Comparison of ENCODE assay signal across 1 cellular context in the genomic region with DNA sequence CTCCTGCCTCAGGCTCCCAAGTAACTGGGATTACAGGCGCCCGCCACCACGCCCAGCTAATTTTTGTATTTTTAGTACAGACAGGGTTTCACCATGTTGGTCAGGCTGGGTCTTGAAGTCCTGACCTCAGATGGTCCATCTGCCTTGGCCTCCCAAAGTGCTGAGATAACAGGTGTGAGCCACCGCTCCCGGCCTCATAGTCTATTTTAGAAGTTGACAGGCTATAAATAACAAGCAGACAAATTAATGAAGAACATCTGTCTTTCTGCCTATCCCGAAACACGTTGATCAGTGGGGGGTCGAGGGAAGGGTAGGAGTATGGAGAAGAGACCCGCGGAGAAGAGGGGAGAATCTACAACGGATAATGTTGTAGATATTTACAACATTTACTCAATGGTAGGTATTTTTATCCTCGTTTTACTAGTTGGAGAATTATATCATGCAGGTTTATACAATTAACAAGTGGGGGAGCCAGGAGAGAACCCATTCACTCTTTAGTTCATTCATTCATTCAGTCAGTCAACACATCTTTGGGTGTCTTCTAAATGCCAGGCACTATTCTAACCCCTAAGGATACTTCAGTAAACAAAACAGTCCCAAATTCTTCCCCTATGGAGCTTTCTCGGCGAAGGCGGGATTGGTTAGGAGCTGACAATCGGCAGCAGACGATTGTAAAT.
TF ChIP-seq lines count a peak whose summit lies in the region.

No MANE protein-coding gene starts in this region.

TF ChIP-seq in HepG2, 621 proteins besides CTCF, POLR2A, EP300 and RAD21:
- TF ChIP-seq, protein P1, sequence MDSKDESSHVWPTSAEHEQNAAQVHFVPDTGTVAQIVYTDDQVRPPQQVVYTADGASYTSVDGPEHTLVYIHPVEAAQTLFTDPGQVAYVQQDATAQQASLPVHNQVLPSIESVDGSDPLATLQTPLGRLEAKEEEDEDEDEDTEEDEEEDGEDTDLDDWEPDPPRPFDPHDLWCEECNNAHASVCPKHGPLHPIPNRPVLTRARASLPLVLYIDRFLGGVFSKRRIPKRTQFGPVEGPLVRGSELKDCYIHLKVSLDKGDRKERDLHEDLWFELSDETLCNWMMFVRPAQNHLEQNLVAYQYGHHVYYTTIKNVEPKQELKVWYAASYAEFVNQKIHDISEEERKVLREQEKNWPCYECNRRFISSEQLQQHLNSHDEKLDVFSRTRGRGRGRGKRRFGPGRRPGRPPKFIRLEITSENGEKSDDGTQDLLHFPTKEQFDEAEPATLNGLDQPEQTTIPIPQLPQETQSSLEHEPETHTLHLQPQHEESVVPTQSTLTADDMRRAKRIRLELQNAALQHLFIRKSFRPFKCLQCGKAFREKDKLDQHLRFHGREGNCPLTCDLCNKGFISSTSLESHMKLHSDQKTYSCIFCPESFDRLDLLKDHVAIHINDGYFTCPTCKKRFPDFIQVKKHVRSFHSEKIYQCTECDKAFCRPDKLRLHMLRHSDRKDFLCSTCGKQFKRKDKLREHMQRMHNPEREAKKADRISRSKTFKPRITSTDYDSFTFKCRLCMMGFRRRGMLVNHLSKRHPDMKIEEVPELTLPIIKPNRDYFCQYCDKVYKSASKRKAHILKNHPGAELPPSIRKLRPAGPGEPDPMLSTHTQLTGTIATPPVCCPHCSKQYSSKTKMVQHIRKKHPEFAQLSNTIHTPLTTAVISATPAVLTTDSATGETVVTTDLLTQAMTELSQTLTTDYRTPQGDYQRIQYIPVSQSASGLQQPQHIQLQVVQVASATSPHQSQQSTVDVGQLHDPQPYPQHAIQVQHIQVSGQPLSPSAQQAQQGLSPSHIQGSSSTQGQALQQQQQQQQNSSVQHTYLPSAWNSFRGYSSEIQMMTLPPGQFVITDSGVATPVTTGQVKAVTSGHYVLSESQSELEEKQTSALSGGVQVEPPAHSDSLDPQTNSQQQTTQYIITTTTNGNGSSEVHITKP (CRISPR knock-in tag; IDR thresholded peaks at IDR 0.05; ENCODE audit: low read depth), result no peak
- 0 out of 2 replicates have a peak, but pooled peaks have one; percentile 20 for TF ChIP-seq ZNF383 (CRISPR knock-in tag; IDR thresholded peaks at IDR 0.05; ENCODE audit: borderline replicate concordance)
- peak; percentile 29; the same call in 1 of the 2 replicates for TF ChIP-seq ZNF460 (CRISPR knock-in tag; IDR thresholded peaks at IDR 0.05; ENCODE audit: borderline replicate concordance)
- TF ChIP-seq ZNF24 (IDR thresholded peaks at IDR 0.05), result peak; percentile 80
- TF ChIP-seq ONECUT2 (CRISPR knock-in tag; IDR thresholded peaks at IDR 0.05), result no peak
